ENCODE assay signal across 8 cellular contexts in the genomic region with DNA sequence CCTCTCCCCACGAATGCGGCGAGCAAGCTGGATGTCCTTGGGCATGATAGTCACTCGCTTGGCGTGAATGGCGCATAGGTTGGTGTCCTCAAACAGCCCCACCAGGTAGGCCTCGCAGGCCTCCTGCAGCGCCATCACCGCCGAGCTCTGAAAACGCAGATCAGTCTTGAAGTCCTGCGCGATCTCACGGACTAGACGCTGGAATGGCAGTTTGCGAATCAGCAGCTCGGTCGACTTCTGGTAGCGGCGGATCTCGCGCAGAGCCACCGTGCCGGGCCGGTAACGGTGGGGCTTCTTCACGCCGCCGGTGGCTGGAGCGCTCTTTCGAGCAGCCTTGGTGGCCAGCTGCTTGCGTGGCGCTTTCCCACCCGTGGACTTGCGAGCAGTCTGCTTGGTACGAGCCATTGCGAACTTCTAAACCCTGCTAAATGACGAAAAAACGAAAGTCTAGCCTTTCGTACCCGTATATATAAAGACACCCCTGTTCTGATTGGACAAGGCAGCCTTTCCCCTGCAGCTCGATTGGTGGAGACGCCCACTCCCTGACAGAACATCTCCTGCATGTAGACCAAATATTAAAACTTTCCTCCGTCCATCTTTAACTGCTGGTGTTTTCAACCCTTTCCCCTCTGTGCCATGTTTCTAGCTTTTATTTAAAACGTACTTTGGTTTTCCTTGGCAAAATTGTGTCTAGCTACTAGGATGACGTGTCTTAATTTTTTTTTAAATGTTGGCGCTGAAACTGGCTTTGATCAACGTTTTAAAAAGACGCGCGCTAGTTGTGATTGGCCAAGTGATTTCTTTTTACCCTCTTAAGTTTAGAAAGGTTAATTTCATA.
DNase-seq lines count a peak whose midpoint lies in the region; ATAC-seq and TF ChIP-seq lines count a peak whose summit lies in the region.

No MANE protein-coding gene starts in this region.

- TF ChIP-seq CTCF in uterus (IDR thresholded peaks at IDR 0.05), result no peak

- peak overlapping the region; percentile 50 to 54 for H3K4me3 ChIP-seq in uterus

- peaks cover 0 to 3% of the 10 kb centered on the region in 2 donors for H3K27me3 ChIP-seq in uterus

- no peaks in the 10 kb centered on the region for H3K9me3 ChIP-seq in uterus

- peak; percentile 42 for ATAC-seq in GM21723 (IDR thresholded peaks at IDR 0.05; ENCODE audit: unreplicated experiment)
- peak; percentile 49 to 59 for ATAC-seq in activated naive CD4-positive, alpha-beta T cell treated with anti-CD3 and anti-CD28 coated beads, Interleukin-2, amount 50 U/mL, for 72 hours

- H3K36me3 ChIP-seq in uterus, result no peaks in the 10 kb centered on the region

- peak overlapping the region; percentile 99 for H3K27ac Mint-ChIP-seq in activated naive CD4-positive, alpha-beta T cell treated with anti-CD3 and anti-CD28 coated beads, Interleukin-2, amount 50 U/mL, for 72 hours

- peak overlapping the region; percentile 91 to 99 for H3K27ac ChIP-seq in uterus

- no peaks in the 10 kb centered on the region for H3K9me3 Mint-ChIP-seq in activated naive CD4-positive, alpha-beta T cell treated with anti-CD3 and anti-CD28 coated beads, Interleukin-2, amount 50 U/mL, for 72 hours

- DNase-seq in EH (ENCODE audit: low read depth) (peak; percentile 95), Kasumi-1 (lab: John Stamatoyannopoulos, UW) (peak; percentile 95 to 96), glomerular visceral epithelial cell (ENCODE audit: extremely low spot score) (peak; percentile 93), nucleus accumbens (lab: John Stamatoyannopoulos, UW) (peak in 53 of 56 donors; percentile 17 to 85 (median 58)), uterus (peak; percentile 66 to 90)
- DNase-seq in activated naive CD4-positive, alpha-beta T cell treated with anti-CD3 and anti-CD28 coated beads, Interleukin-2, amount 50 U/mL, for 72 hours (ENCODE audit: low spot score in 2 of 2), result peak; percentile 84 to 86

- peaks cover 14 to 29% of the 10 kb centered on the region in 2 donors for H3K36me3 Mint-ChIP-seq in activated naive CD4-positive, alpha-beta T cell treated with anti-CD3 and anti-CD28 coated beads, Interleukin-2, amount 50 U/mL, for 72 hours

- intact Hi-C loops in uterus (cut with DNase I; ENCODE audit: low total_unique reads), result loop anchor here (10.0 kb wide), 1 partner anchor 72 kb away; a partner anchor contains a TSS

- peak; percentile 99 for TF ChIP-seq POLR2A in Raji (IDR thresholded peaks at IDR 0.05; ENCODE audit: insufficient read depth, low read depth, low read length)
- peak; percentile 69 to 92 for TF ChIP-seq POLR2A in uterus (IDR thresholded peaks at IDR 0.05)

- H3K4me1 ChIP-seq in uterus, result peaks cover 0 to 6% of the 10 kb centered on the region in 2 donors

Comparison
In these comparisons a context has a peak if more than half of its experiments do, and no peak if none do; other contexts are left out.
1. Peak in every context shown above with its lines: DNase-seq, ATAC-seq, H3K4me3 ChIP-seq and H3K27ac ChIP-seq.